ENCODE assay signal across 18 cellular contexts in the genomic region with DNA sequence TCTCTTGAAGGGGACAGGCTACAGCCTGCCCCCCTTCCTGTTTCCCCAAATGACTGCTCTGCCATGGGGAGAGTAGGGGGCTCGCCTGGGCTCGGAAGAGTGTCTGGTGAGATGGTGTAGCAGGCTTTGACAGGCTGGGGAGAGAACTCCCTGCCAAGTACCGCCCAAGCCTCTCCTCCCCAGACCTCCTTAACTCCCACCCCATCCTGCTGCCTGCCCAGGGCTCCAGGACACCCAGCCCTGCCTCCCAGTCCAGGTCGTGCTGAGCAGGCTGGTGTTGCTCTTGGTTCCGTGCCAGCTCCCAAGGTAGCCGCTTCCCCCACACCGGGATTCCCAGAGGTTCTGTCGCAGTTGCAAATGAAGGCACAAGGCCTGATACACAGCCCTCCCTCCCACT. TPM values are rescaled to one million over a fixed set of nuclear protein-coding genes. Genes with fewer than 3 reads are reported as not detected.
A peak's percentile ranks its signal among the peaks of the same experiment; 100 is the strongest.
DNase-seq lines count a peak whose midpoint lies in the region; ATAC-seq, FAIRE-seq and TF ChIP-seq lines count a peak whose summit lies in the region.
"Had no signal": no experiment of that assay in that cellular context is flagged by ENCODE, and none has a peak within 500 bp of the region (broad histone marks: within the 10 kb centered on the region; RNA-seq: fewer than 3 reads in every experiment).

No MANE protein-coding gene starts in this region.

- peak; percentile 33 for DNase-seq in DMS 273 (lab: John Stamatoyannopoulos, UW; ENCODE audit: unreplicated experiment)
- no peak for DNase-seq in DMS 273 treated with DMSO at 0.1 percent for 48 hours (lab: John Stamatoyannopoulos, UW)
- DNase-seq in epithelial cell of esophagus (ENCODE audit: low read depth) = peak; percentile 54
- no peak for DNase-seq in HepG2 (ENCODE audit: low spot score)
- DNase-seq in suprapubic skin (ENCODE audit: low spot score in 2 of 2) = no peak
- no peak for DNase-seq in NCI-H1417 (lab: John Stamatoyannopoulos, UW)
- no peak for DNase-seq in ACHN
- DNase-seq: activated CD4-positive, CD25-positive, alpha-beta regulatory T cell treated with anti-CD3 and anti-CD28 coated beads, Interleukin-2, amount 50 U/mL, for 72 hours; Kasumi-1; NCI-H187; NCI-H82; spleen; stimulated activated naive CD4-positive, alpha-beta T cell treated with Interleukin-2 at 50 U/mL for 16 hours; T-helper 17 cell had no signal

- peaks cover 98% of the 10 kb centered on the region for H4K20me1 ChIP-seq in HepG2 (ENCODE audit: insufficient read depth, low read length)

- ATAC-seq in HepG2 (no peak), GM21528 (IDR thresholded peaks at IDR 0.05; ENCODE audit: low FRiP score, unreplicated experiment) (no peak)
- ATAC-seq: GM12878, T-helper 17 cell had no signal

- FAIRE-seq in HepG2 (lab: Jason Lieb, UNC) = no peak
- FAIRE-seq: GM12878 had no signal

- H3K4me1 ChIP-seq in HepG2 (ENCODE audit: insufficient read depth, low read length) (peaks cover 22% of the 10 kb centered on the region), suprapubic skin (peaks cover 28% of the 10 kb centered on the region)

- POLR2A ChIA-PET in HepG2 (lab: Yijun Ruan, JAX) = no interaction called here

- TF ChIP-seq EP300 in HepG2 (IDR thresholded peaks at IDR 0.05; ENCODE audit: low read depth in 2 of 2, low read length in 2 of 2) = no peak
- TF ChIP-seq EP300 in HepG2 (CRISPR knock-in tag; IDR thresholded peaks at IDR 0.05; ENCODE audit: borderline replicate concordance) = no peak
- no peak for TF ChIP-seq EP300 in suprapubic skin (IDR thresholded peaks at IDR 0.05)

- H3K4me3 ChIP-seq in epithelial cell of esophagus (ENCODE audit: low read length) (no peak overlapping the region), HepG2 (replicated peaks in 1 of 3; ENCODE audit: insufficient read depth in 1 of 3, low read depth in 2 of 3, low read length in 3 of 3) (no peak overlapping the region), suprapubic skin (no peak overlapping the region)
- H3K4me3 ChIP-seq: GM12878, spleen had no signal

- TF ChIP-seq POLR2A in HepG2 (IDR thresholded peaks at IDR 0.05; ENCODE audit: insufficient read depth in 1 of 2, low read depth in 2 of 2, low read length in 2 of 2) (no peak), suprapubic skin (IDR thresholded peaks at IDR 0.05) (no peak)

- WGBS in HepG2 (ENCODE audit: low lambda C conversion rate) = 94% methylated on average over 8 of the region's 8 CpGs
- WGBS in suprapubic skin = 66% methylated on average over 6 of the region's 8 CpGs

- CTCF ChIA-PET in HepG2 (lab: Yijun Ruan, JAX; ENCODE audit: low intra/inter-chr PET ratio, low total read pairs) = no interaction called here

- H3K9me3 ChIP-seq in HepG2 (ENCODE audit: low read length) = no peaks in the 10 kb centered on the region
- no peaks in the 10 kb centered on the region for H3K9me3 ChIP-seq in suprapubic skin
- H3K9me3 ChIP-seq: neutrophil, spleen had no signal

- peaks cover 85 to 98% of the 10 kb centered on the region in 2 experiments for H3K36me3 ChIP-seq in HepG2 (replicated peaks in 1 of 2; ENCODE audit: control insufficient read depth in 1 of 2, insufficient read depth in 2 of 2, low read length in 2 of 2)
- H3K36me3 ChIP-seq in suprapubic skin = peaks cover 77% of the 10 kb centered on the region

- no peak overlapping the region for H3K9ac ChIP-seq in HepG2 (ENCODE audit: insufficient read depth, low read depth, low read length)

- no peak for TF ChIP-seq CTCF in epithelial cell of esophagus (IDR thresholded peaks at IDR 0.05; ENCODE audit: insufficient read depth, low read depth, low read length, missing control alignments)
- TF ChIP-seq CTCF in HepG2 (CRISPR knock-in tag; IDR thresholded peaks at IDR 0.05) = no peak
- no peak for TF ChIP-seq CTCF in suprapubic skin (IDR thresholded peaks at IDR 0.05)

- H3K79me2 ChIP-seq in HepG2 (ENCODE audit: insufficient read depth, low read length) = peaks cover 42% of the 10 kb centered on the region

- no peaks in the 10 kb centered on the region for H3K27me3 ChIP-seq in HepG2 (ENCODE audit: control insufficient read depth in 1 of 2, insufficient read depth in 2 of 2, low read length in 2 of 2)
- H3K27me3 ChIP-seq in suprapubic skin = no peaks in the 10 kb centered on the region
- H3K27me3 ChIP-seq: neutrophil had no signal

- intact Hi-C loops in HepG2 (cut with micrococcal nuclease; ENCODE audit: unreplicated experiment) = no loop called here

- H3K4me2 ChIP-seq in HepG2 (ENCODE audit: low read depth, low read length) = no peak overlapping the region

- BruUV-seq in HepG2 (replicated peaks; lab: Mats Ljungman, UMichigan) = no TSS peak

- in situ Hi-C loops in HepG2 (cut with HindIII; ENCODE audit: extremely low pct_ligation_motif_present, low pct_unique_long_range_greater_than_20kb) = no loop called here
- in situ Hi-C loops in ACHN (cut with HindIII; ENCODE audit: low pct_ligation_motif_present, low pct_unique_long_range_greater_than_20kb, low sequenced_read_pairs) = no loop called here

- no peak overlapping the region for H2AFZ ChIP-seq in HepG2 (ENCODE audit: low read length)

- TF ChIP-seq RAD21 in HepG2 (CRISPR knock-in tag; IDR thresholded peaks at IDR 0.05) = no peak

- H3K27ac ChIP-seq in HepG2 (ENCODE audit: extremely low read length, insufficient read depth, low read length) (no peak overlapping the region), suprapubic skin (peak overlapping the region; percentile 38)
- H3K27ac ChIP-seq: 22Rv1, neutrophil had no signal

TF ChIP-seq in HepG2, 621 proteins besides CTCF, POLR2A, EP300 and RAD21 (continues in another document):
- TF ChIP-seq POGZ (CRISPR knock-in tag; IDR thresholded peaks at IDR 0.05) = no peak
- TF ChIP-seq, protein P1, sequence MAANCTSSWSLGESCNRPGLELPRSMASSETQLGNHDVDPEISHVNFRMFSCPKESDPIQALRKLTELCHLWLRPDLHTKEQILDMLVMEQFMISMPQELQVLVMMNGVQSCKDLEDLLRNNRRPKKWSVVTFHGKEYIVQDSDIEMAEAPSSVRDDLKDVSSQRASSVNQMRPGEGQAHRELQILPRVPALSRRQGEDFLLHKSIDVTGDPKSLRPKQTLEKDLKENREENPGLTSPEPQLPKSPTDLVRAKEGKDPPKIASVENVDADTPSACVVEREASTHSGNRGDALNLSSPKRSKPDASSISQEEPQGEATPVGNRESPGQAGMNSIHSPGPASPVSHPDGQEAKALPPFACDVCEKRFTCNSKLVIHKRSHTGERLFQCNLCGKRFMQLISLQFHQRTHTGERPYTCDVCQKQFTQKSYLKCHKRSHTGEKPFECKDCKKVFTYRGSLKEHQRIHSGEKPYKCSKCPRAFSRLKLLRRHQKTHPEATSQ (CRISPR knock-in tag; IDR thresholded peaks at IDR 0.05; ENCODE audit: borderline replicate concordance) = no peak
- no peak for TF ChIP-seq KLF13 (CRISPR knock-in tag; IDR thresholded peaks at IDR 0.05)
- TF ChIP-seq ZMAT3 (CRISPR knock-in tag; conservative IDR thresholded peaks at IDR 0.05) = no peak
- TF ChIP-seq, protein P2, sequence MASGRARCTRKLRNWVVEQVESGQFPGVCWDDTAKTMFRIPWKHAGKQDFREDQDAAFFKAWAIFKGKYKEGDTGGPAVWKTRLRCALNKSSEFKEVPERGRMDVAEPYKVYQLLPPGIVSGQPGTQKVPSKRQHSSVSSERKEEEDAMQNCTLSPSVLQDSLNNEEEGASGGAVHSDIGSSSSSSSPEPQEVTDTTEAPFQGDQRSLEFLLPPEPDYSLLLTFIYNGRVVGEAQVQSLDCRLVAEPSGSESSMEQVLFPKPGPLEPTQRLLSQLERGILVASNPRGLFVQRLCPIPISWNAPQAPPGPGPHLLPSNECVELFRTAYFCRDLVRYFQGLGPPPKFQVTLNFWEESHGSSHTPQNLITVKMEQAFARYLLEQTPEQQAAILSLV (CRISPR knock-in tag; IDR thresholded peaks at IDR 0.05; ENCODE audit: borderline replicate concordance) = no peak
- TF ChIP-seq SP1 (IDR thresholded peaks at IDR 0.05) = no peak
- no peak for TF ChIP-seq SP1 (CRISPR knock-in tag; IDR thresholded peaks at IDR 0.05)
- no peak for TF ChIP-seq KLF9 (CRISPR knock-in tag; IDR thresholded peaks at IDR 0.05; ENCODE audit: low read depth)
- no peak for TF ChIP-seq ZNF766 (CRISPR knock-in tag; IDR thresholded peaks at IDR 0.05; ENCODE audit: borderline replicate concordance)
- peak; percentile 62 for TF ChIP-seq RBM22 (optimal IDR thresholded peaks at IDR 0.05; ENCODE audit: low read length)

RNA-seq across cellular contexts. Expression of a gene that starts 9.9 kb away (rescaled TPM):
- total RNA-seq in HepG2 (2016; rRNA removed; fragmentation: Illumina TruSeq; extraction: Trizol) = 34.1 and 68.1 TPM in 2 replicates
- total RNA-seq in HepG2 (2016; cell fraction: cytosol; rRNA removed; fragmentation: Illumina TruSeq; extraction: Trizol; ENCODE audit: low read depth) = 13.4 and 14.2 TPM in 2 replicates
- total RNA-seq in HepG2 (2016; cell fraction: insoluble cytoplasmic fraction; rRNA removed; fragmentation: Illumina TruSeq; extraction: Trizol) = 26.8 and 72.7 TPM in 2 replicates
- total RNA-seq in HepG2 (2016; cell fraction: membrane; rRNA removed; fragmentation: Illumina TruSeq; extraction: Trizol) = 33.1 and 34.4 TPM in 2 replicates
- 81.5 and 95.8 TPM in 2 replicates for total RNA-seq in HepG2 (2016; cell fraction: nucleus; rRNA removed; fragmentation: Illumina TruSeq; extraction: Trizol)
- polyA plus RNA-seq in HepG2 (2011; rRNA removed) = 629 and 1,104 TPM in 2 replicates
- polyA plus RNA-seq in HepG2 (2011; cell fraction: cytosol; rRNA removed) = 292 and 298 TPM in 2 replicates
- polyA plus RNA-seq in HepG2 (2011; cell fraction: nucleus; rRNA removed) = 3,652 and 4,474 TPM in 2 replicates
- 463 and 546 TPM in 2 replicates for polyA plus RNA-seq in HepG2 (2012)
- polyA plus RNA-seq in HepG2 (2016; cell fraction: cytosol; fragmentation: Illumina TruSeq; extraction: Trizol; ENCODE audit: low read depth) = 9.2 and 10.7 TPM in 2 replicates
- 34.1 and 41.6 TPM in 2 replicates for polyA plus RNA-seq in HepG2 (2016; cell fraction: insoluble cytoplasmic fraction; fragmentation: Illumina TruSeq; extraction: Trizol; ENCODE audit: low read depth)
- polyA plus RNA-seq in HepG2 (2016; cell fraction: membrane; fragmentation: Illumina TruSeq; extraction: Trizol; ENCODE audit: low read depth) = 24.8 and 25.3 TPM in 2 replicates
- polyA plus RNA-seq in HepG2 (2016; cell fraction: nucleus; fragmentation: Illumina TruSeq; extraction: Trizol; ENCODE audit: insufficient read depth, low read depth) = 253 and 267 TPM in 2 replicates
- polyA minus RNA-seq in HepG2 (2011; rRNA and poly(A)+ RNA removed; ENCODE audit: low replicate concordance) = 238 and 645 TPM in 2 replicates
- 122 and 136 TPM in 2 replicates for polyA minus RNA-seq in HepG2 (2011; cell fraction: cytosol; rRNA and poly(A)+ RNA removed)
- 312 and 405 TPM in 2 replicates for polyA minus RNA-seq in HepG2 (2011; cell fraction: nucleus; rRNA and poly(A)+ RNA removed)
- total RNA-seq in suprapubic skin = 100 to 1,000 TPM in 1 of 4 donors, 10 to 100 TPM in 3; 25.4 to 147 (median 43.6) TPM

Comparison
In these comparisons a context has a peak if more than half of its experiments do, and no peak if none do; other contexts are left out.
1. DNase-seq: peak in DMS 273 (single experiment) and epithelial cell of esophagus (single experiment); none in DMS 273 treated with DMSO at 0.1 percent for 48 hours (single experiment), HepG2 (single experiment), suprapubic skin (0 of 2), NCI-H1417 (0 of 3) and ACHN (single experiment).